In genomic region chr10:19638173-19638872, GRCh38 we compare ENCODE assay signal across 8 cellular contexts.
DNase-seq lines count a peak whose midpoint lies in the region; ATAC-seq and TF ChIP-seq lines count a peak whose summit lies in the region.

No MANE protein-coding gene starts in this region.

- H3K9me3 ChIP-seq in A673 (ENCODE audit: low read depth, low read length, poor library complexity, severe bottlenecking) (no peaks in the 10 kb centered on the region), BE2C (no peaks in the 10 kb centered on the region)

- no peaks in the 10 kb centered on the region for H3K27me3 ChIP-seq in A673 (replicated peaks; ENCODE audit: insufficient read depth, low read depth, low read length, poor library complexity)
- no peaks in the 10 kb centered on the region for H3K27me3 ChIP-seq in BE2C

- CTCF ChIA-PET in A673 (lab: Charles Lee) = no interaction called here

- no TSS peak for BruUV-seq in A673 (replicated peaks; lab: Mats Ljungman, UMichigan)

- peaks cover 5% of the 10 kb centered on the region for H3K4me1 ChIP-seq in A673 (ENCODE audit: insufficient read depth, low read length, poor library complexity, severe bottlenecking)
- no peaks in the 10 kb centered on the region for H3K4me1 ChIP-seq in BE2C

- peak; percentile 14 for DNase-seq in A673 (ENCODE audit: low spot score)
- DNase-seq in M059J (ENCODE audit: low read depth) = peak; percentile 70
- DNase-seq in caudate nucleus (lab: John Stamatoyannopoulos, UW) = peak in 2 of 61 donors; percentile 1 to 5
- DNase-seq in mucosa of gallbladder (ENCODE audit: low spot score) = peak; percentile 44
- no peak for DNase-seq in BE2C
- DNase-seq in GOT3 (lab: John Stamatoyannopoulos, UW) = no peak

- POLR2A ChIA-PET in A673 (lab: Charles Lee; ENCODE audit: low non-redundant PET) = no interaction called here

- no peak overlapping the region for H3K4me3 ChIP-seq in A673 (ENCODE audit: low read depth, low read length, poor library complexity, severe bottlenecking)
- no peak overlapping the region for H3K4me3 ChIP-seq in BE2C (ENCODE audit: low read depth, low read length)

- H3K27ac ChIP-seq in A673 (ENCODE audit: low read depth, low read length, poor library complexity, severe bottlenecking) (no peak overlapping the region), caudate nucleus (ENCODE audit: low read depth, low read length) (peak overlapping the region; percentile 41)

- H3K36me3 ChIP-seq in A673 (ENCODE audit: insufficient read depth, low read length, poor library complexity, severe bottlenecking) (no peaks in the 10 kb centered on the region), BE2C (no peaks in the 10 kb centered on the region)

- TF ChIP-seq CTCF in A673 (conservative IDR thresholded peaks at IDR 0.05; ENCODE audit: low read depth, low read length) (no peak), BE2C (IDR thresholded peaks at IDR 0.05; ENCODE audit: low read depth, low read length) (no peak)

- intact Hi-C loops in A673 (cut with micrococcal nuclease; ENCODE audit: unreplicated experiment) = no loop called here

- ATAC-seq in GM21786 (IDR thresholded peaks at IDR 0.05; ENCODE audit: unreplicated experiment) (no peak), HG02759 (IDR thresholded peaks at IDR 0.05; ENCODE audit: unreplicated experiment) (no peak)

Comparison
In these comparisons a context has a peak if more than half of its experiments do, and no peak if none do; other contexts are left out.
1. DNase-seq: peak in A673 (single experiment), M059J (single experiment) and mucosa of gallbladder (single experiment); none in BE2C (single experiment) and GOT3 (single experiment).